In the genomic region with DNA sequence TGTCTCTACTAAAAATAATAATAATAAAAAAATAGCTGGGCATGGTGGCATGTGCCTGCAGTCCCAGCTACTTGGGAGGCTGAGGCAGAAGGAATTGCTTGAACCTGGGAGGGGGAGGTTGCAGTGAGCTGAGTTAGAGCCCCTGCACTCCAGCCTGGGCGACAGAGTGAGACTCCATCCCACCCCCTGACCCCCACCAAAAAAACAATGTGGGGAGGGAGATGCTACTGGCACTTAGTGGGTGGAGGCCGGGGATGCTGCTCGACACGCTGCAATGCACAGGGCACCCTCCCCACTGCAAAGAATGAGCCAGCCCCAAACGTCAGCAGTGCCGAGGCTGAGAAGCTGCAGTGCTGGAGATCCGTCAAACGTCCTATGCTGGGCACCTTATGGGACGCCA, we compare ENCODE assay signal across 29 cellular contexts.
DNase-seq lines count a peak whose midpoint lies in the region; ATAC-seq, FAIRE-seq and TF ChIP-seq lines count a peak whose summit lies in the region.
"Had no signal": no experiment of that assay in that cellular context is flagged by ENCODE, and none has a peak within 500 bp of the region (broad histone marks: within the 10 kb centered on the region; RNA-seq: fewer than 3 reads in every experiment).

No MANE protein-coding gene starts in this region.

- H3K9me1 ChIP-seq in K562 (ENCODE audit: control insufficient read depth, insufficient read depth, low read length) = no peaks in the 10 kb centered on the region

- peaks cover 6% of the 10 kb centered on the region for H3K36me3 Mint-ChIP-seq in nephron progenitor cell (ENCODE audit: low read depth)
- H3K36me3 Mint-ChIP-seq: CD14-positive monocyte; CD4-positive, alpha-beta memory T cell; CD4-positive, CD25-positive, alpha-beta regulatory T cell; CD8-positive, alpha-beta memory T cell had no signal

- H2AFZ ChIP-seq in K562 (ENCODE audit: low read depth, low read length) = no peak overlapping the region

- H3K27me3 ChIP-seq in K562 (ENCODE audit: control insufficient read depth in 2 of 2, insufficient read depth in 2 of 2, low read length in 2 of 2) (no peaks in the 10 kb centered on the region), spleen (replicated peaks in 1 of 7) (no peaks in the 10 kb centered on the region), upper lobe of left lung (no peaks in the 10 kb centered on the region)
- H3K27me3 ChIP-seq: BE2C, BLaER1 had no signal

- peaks cover 38% of the 10 kb centered on the region for H3K4me1 Mint-ChIP-seq in nephron progenitor cell
- H3K4me1 Mint-ChIP-seq: CD14-positive monocyte had no signal

- TF ChIP-seq POLR2A in K562 (conservative IDR thresholded peaks at IDR 0.05) (no peak), spleen (IDR thresholded peaks at IDR 0.05) (no peak), upper lobe of left lung (IDR thresholded peaks at IDR 0.05) (no peak)

- peaks cover 23% of the 10 kb centered on the region for H3K9me3 Mint-ChIP-seq in nephron progenitor cell

- no peak for FAIRE-seq in K562 (lab: Jason Lieb, UNC)
- FAIRE-seq: A204.1, GM12878, GM12892, GM18507 had no signal

- H3K4me2 ChIP-seq in K562 (ENCODE audit: insufficient read depth, low read length) = no peak overlapping the region
- H3K4me2 ChIP-seq: BLaER1 had no signal

- no peak overlapping the region for H3K9ac ChIP-seq in K562 (ENCODE audit: insufficient read depth in 1 of 2, low read depth in 2 of 2, low read length in 2 of 2)
- H3K9ac ChIP-seq: BLaER1 had no signal

- H3K4me3 Mint-ChIP-seq in nephron progenitor cell = peak overlapping the region; percentile 66
- H3K4me3 Mint-ChIP-seq: CD14-positive monocyte; CD4-positive, alpha-beta memory T cell; CD4-positive, CD25-positive, alpha-beta regulatory T cell; CD8-positive, alpha-beta memory T cell had no signal

- H3K36me3 ChIP-seq in HEK293 (ENCODE audit: control insufficient read depth in 2 of 2, insufficient read depth in 1 of 2, low read length in 2 of 2) = no peaks in the 10 kb centered on the region
- no peaks in the 10 kb centered on the region for H3K36me3 ChIP-seq in K562 (ENCODE audit: control insufficient read depth, insufficient read depth, low read length)
- no peaks in the 10 kb centered on the region for H3K36me3 ChIP-seq in spleen
- H3K36me3 ChIP-seq in upper lobe of left lung = no peaks in the 10 kb centered on the region
- H3K36me3 ChIP-seq: BE2C, BLaER1 had no signal

- in situ Hi-C loops in K562 (cut with MboI) = no loop called here

- no peak for ATAC-seq in K562
- ATAC-seq in upper lobe of left lung (ENCODE audit: low FRiP score in 2 of 2) = no peak
- ATAC-seq: GM12878 had no signal

- POLR2A ChIA-PET in HEK293 (lab: Yijun Ruan, JAX) = interaction anchor here (0.6 kb wide), 1 partner anchor 128 kb away, joined by 3 read pairs; no protein-coding TSS in a partner anchor
- POLR2A ChIA-PET in K562 (lab: Yijun Ruan, JAX) = interaction anchor here (0.6 to 2.0 kb wide), 3 partner anchors 10 to 468 kb away, joined by 3 to 6 read pairs (median 3); no protein-coding TSS in a partner anchor
- POLR2A ChIA-PET in HEK293T (lab: Yijun Ruan, JAX) = interaction anchor here (0.9 kb wide), 1 partner anchor 15 kb away, joined by 3 read pairs; no protein-coding TSS in a partner anchor

- TF ChIP-seq CTCF in HEK293 (tag by site-specific recombination; IDR thresholded peaks at IDR 0.05) (no peak), K562 (IDR thresholded peaks at IDR 0.05 in 2 of 3, conservative IDR thresholded peaks at IDR 0.05 in 1 of 3; ENCODE audit: insufficient read depth in 2 of 3, low read depth in 1 of 3, low read length in 3 of 3) (no peak), nephron progenitor cell (IDR thresholded peaks at IDR 0.05) (no peak), spleen (IDR thresholded peaks at IDR 0.05 in 8 of 11, conservative IDR thresholded peaks at IDR 0.05 in 3 of 11) (no peak), upper lobe of left lung (IDR thresholded peaks at IDR 0.05) (no peak)

- H3K4me1 ChIP-seq in HEK293 (ENCODE audit: control insufficient read depth, insufficient read depth, low read length) (no peaks in the 10 kb centered on the region), K562 (replicated peaks in 1 of 2; ENCODE audit: control insufficient read depth in 2 of 2, insufficient read depth in 2 of 2, low read length in 2 of 2) (peaks cover 0 to 7% of the 10 kb centered on the region in 2 experiments; a peak in 1 of 5 replicates), spleen (no peaks in the 10 kb centered on the region), upper lobe of left lung (no peaks in the 10 kb centered on the region)
- H3K4me1 ChIP-seq: BE2C, BLaER1 had no signal

- 52% methylated on average over 9 of the region's 9 CpGs for WGBS in K562 (ENCODE audit: insufficient coverage, low coverage, missing lambda C conversion rate)
- WGBS in spleen, 5 donors = 73 to 98% (median 79%) methylated on average over 6 to 9 of the region's 9 CpGs
- 82 to 87% methylated on average over 9 of the region's 9 CpGs for WGBS in upper lobe of left lung, 2 donors

- H3K27ac Mint-ChIP-seq in nephron progenitor cell = peak overlapping the region; percentile 71
- H3K27ac Mint-ChIP-seq: CD4-positive, alpha-beta memory T cell; CD4-positive, CD25-positive, alpha-beta regulatory T cell; CD8-positive, alpha-beta memory T cell had no signal

- TF ChIP-seq RAD21 in K562 (CRISPR knock-in tag; conservative IDR thresholded peaks at IDR 0.05 in 1 of 2, IDR thresholded peaks at IDR 0.05 in 1 of 2) = no peak

- H3K4me3 ChIP-seq in HEK293 (ENCODE audit: low read depth, low read length) (no peak overlapping the region), K562 (no peak overlapping the region), spleen (no peak overlapping the region), upper lobe of left lung (no peak overlapping the region)
- H3K4me3 ChIP-seq: BLaER1, GM12878 had no signal

- intact Hi-C loops in K562 (cut with micrococcal nuclease) = no loop called here
- intact Hi-C loops in spleen (cut with DNase I; ENCODE audit: low total_unique reads) = no loop called here

- CTCF ChIA-PET in HEK293 (lab: Yijun Ruan, JAX) = interaction anchor here (0.6 kb wide), 1 partner anchor 32 kb away, joined by 3 read pairs; no protein-coding TSS in a partner anchor
- CTCF ChIA-PET in K562 (lab: Yijun Ruan, JAX; ENCODE audit: low intra/inter-chr PET ratio) = no interaction called here
- CTCF ChIA-PET in HEK293T (lab: Yijun Ruan, JAX) = interaction anchor here (0.6 kb wide), 2 partner anchors 54 to 78 kb away, joined by 3 read pairs; no protein-coding TSS in a partner anchor

- DNase-seq in K562 (ENCODE audit: extremely low read depth in 1 of 4, low spot score in 3 of 4) (no peak), nephron progenitor cell (no peak), spleen (peak; percentile 52), SHP77 treated with DMSO at 0.1 percent for 48 hours (lab: John Stamatoyannopoulos, UW) (no peak), upper lobe of left lung (no peak), HEK293T (ENCODE audit: extremely low spot score) (no peak), medulla oblongata (ENCODE audit: extremely low spot score) (no peak)
- DNase-seq: 8988T; ACHN; BE2C; C1 segment of cervical spinal cord; CD4-positive, alpha-beta memory T cell; CD4-positive, CD25-positive, alpha-beta regulatory T cell; CD8-positive, alpha-beta memory T cell; COR-L47; DMS 273 treated with DMSO at 0.1 percent for 48 hours; DMS153; DMS53; DMS79; DND-41; EL; GDM1 had no signal

- H3K27me3 Mint-ChIP-seq in nephron progenitor cell (ENCODE audit: low read depth, poor library complexity) = peaks cover 15% of the 10 kb centered on the region

- TF ChIP-seq EP300 in K562 (IDR thresholded peaks at IDR 0.05; ENCODE audit: low read length) (no peak), upper lobe of left lung (IDR thresholded peaks at IDR 0.05) (no peak)

- H3K27ac ChIP-seq in HEK293 (ENCODE audit: extremely low read depth, low read depth, low read length) = no peak overlapping the region
- H3K27ac ChIP-seq in K562 (ENCODE audit: extremely low read depth, low read depth, low read length) = no peak overlapping the region
- no peak overlapping the region for H3K27ac ChIP-seq in spleen
- H3K27ac ChIP-seq in upper lobe of left lung = no peak overlapping the region
- H3K27ac ChIP-seq: BLaER1 had no signal

- no peaks in the 10 kb centered on the region for H3K79me2 ChIP-seq in K562 (ENCODE audit: control insufficient read depth, insufficient read depth, low read length)

- H3K9me3 ChIP-seq in HEK293 (ENCODE audit: control insufficient read depth, insufficient read depth, low read depth, low read length) (no peaks in the 10 kb centered on the region), K562 (replicated peaks; ENCODE audit: control insufficient read depth, insufficient read depth, low read depth, low read length) (no peaks in the 10 kb centered on the region; the same call in 1 of the 2 replicates), spleen (peaks cover 0 to 17% (median 8%) of the 10 kb centered on the region in 8 donors), upper lobe of left lung (peaks cover 0 to 7% (median 0%) of the 10 kb centered on the region in 4 donors)

- no TSS peak for BruUV-seq in K562 (replicated peaks; lab: Mats Ljungman, UMichigan)

- no peaks in the 10 kb centered on the region for H4K20me1 ChIP-seq in K562 (replicated peaks; ENCODE audit: control insufficient read depth, insufficient read depth, low read length)
- H4K20me1 ChIP-seq: BLaER1 had no signal

TF ChIP-seq in K562, 482 proteins besides CTCF, POLR2A, EP300 and RAD21 (continues in another document):
- no peak for TF ChIP-seq MAFG (tag; conservative IDR thresholded peaks at IDR 0.05)

TF ChIP-seq in HEK293T, 16 proteins besides CTCF, POLR2A, EP300 and RAD21 (continues in another document):
- TF ChIP-seq FOXK2 (IDR thresholded peaks at IDR 0.05) (no peak), ELF4 (IDR thresholded peaks at IDR 0.05) (no peak), L3MBTL2 (conservative IDR thresholded peaks at IDR 0.05) (no peak), NFRKB (IDR thresholded peaks at IDR 0.05) (no peak), BHLHE40 (IDR thresholded peaks at IDR 0.05; ENCODE audit: borderline replicate concordance) (no peak), CTBP1 (IDR thresholded peaks at IDR 0.05; ENCODE audit: borderline replicate concordance) (no peak), LEF1 (IDR thresholded peaks at IDR 0.05; ENCODE audit: borderline replicate concordance) (no peak), SUZ12 (IDR thresholded peaks at IDR 0.05) (no peak), FOXA1 (IDR thresholded peaks at IDR 0.05) (no peak), ARNT (IDR thresholded peaks at IDR 0.05) (no peak), ZNF384 (IDR thresholded peaks at IDR 0.05) (no peak), TARDBP (IDR thresholded peaks at IDR 0.05) (no peak)
- TF ChIP-seq, protein P1, sequence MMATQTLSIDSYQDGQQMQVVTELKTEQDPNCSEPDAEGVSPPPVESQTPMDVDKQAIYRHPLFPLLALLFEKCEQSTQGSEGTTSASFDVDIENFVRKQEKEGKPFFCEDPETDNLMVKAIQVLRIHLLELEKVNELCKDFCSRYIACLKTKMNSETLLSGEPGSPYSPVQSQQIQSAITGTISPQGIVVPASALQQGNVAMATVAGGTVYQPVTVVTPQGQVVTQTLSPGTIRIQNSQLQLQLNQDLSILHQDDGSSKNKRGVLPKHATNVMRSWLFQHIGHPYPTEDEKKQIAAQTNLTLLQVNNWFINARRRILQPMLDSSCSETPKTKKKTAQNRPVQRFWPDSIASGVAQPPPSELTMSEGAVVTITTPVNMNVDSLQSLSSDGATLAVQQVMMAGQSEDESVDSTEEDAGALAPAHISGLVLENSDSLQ (IDR thresholded peaks at IDR 0.05) = no peak

Comparison
In these comparisons a context has a peak if more than half of its experiments do, and no peak if none do; other contexts are left out.
1. Of the 44 proteins assayed by ChIP-seq in both K562 and HEK293: peak only in K562: none; only in HEK293: none; in both: PRDM10; in neither: 43.